18 cellular contexts compared by ENCODE assay signal in the genomic region with DNA sequence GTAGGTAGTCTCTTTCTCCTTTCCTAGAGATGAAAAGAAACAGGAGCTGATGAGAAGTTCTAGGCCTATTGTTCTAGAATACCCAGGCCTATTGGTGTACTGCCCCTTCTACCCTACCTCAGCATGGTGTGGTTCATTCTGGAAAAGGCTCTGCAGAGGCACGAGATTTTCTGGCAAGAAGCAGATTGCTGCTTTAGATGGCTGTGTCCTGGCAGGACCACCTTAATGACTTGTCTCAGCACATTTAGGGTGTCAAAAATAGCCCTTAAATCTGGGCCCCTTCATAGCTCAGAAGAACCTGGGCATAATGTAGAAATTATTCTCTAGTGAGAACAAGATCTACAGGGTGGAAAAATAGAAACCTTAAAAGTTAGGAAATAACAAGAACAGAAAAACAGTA.
A peak's percentile ranks its signal among the peaks of the same experiment; 100 is the strongest.
DNase-seq lines count a peak whose midpoint lies in the region; ATAC-seq lines count a peak whose summit lies in the region.
"Had no signal": no experiment of that assay in that cellular context is flagged by ENCODE, and none has a peak within 500 bp of the region (broad histone marks: within the 10 kb centered on the region; RNA-seq: fewer than 3 reads in every experiment).

No MANE protein-coding gene starts in this region.

- peaks cover 15% of the 10 kb centered on the region for H3K27me3 Mint-ChIP-seq in activated T-cell treated with anti-CD3 and anti-CD28 coated beads, Interleukin-2, amount 50 U/mL, for 24 hours
- H3K27me3 Mint-ChIP-seq in natural killer cell treated with Interleukin-12 subunit alpha and Interleukin-12 subunit beta and Interleukin-15 and Interleukin-18, amount 100 ng/mL, for 72 hours = no peaks in the 10 kb centered on the region
- peaks cover 9% of the 10 kb centered on the region for H3K27me3 Mint-ChIP-seq in activated T-helper 17 cell treated with anti-CD3 and anti-CD28 coated beads, Interleukin-2, amount 50 U/mL, for 72 hours
- H3K27me3 Mint-ChIP-seq: CD8-positive, alpha-beta memory T cell; dendritic cell treated with granulocyte-macrophage colony-stimulating factor and Interleukin-4, amounts not matched to agents 40 ng/mL and 50 ng/mL, for 4 days had no signal

- no peak for DNase-seq in activated T-cell treated with anti-CD3 and anti-CD28 coated beads, Interleukin-2, amount 50 U/mL, for 24 hours
- no peak for DNase-seq in activated T-cell treated with anti-CD3 and anti-CD28 coated beads for 4 hours
- no peak for DNase-seq in natural killer cell treated with Interleukin-12 subunit alpha and Interleukin-12 subunit beta and Interleukin-15 and Interleukin-18, amount 100 ng/mL, for 72 hours (ENCODE audit: low spot score)
- DNase-seq in NCI-H146 (lab: John Stamatoyannopoulos, UW) = no peak
- DNase-seq: activated T-cell treated with anti-CD3 and anti-CD28 coated beads, Interleukin-2, amount 50 U/mL, for 4 hours; CD8-positive, alpha-beta memory T cell; GF-D8; hippocampal formation; left colon; NCI-H2171; SK-N-SH; WERI-Rb-1 had no signal

- H3K27ac Mint-ChIP-seq in activated T-cell treated with anti-CD3 and anti-CD28 coated beads, Interleukin-2, amount 50 U/mL, for 24 hours = peak overlapping the region; percentile 44
- peak overlapping the region; percentile 50 to 75 for H3K27ac Mint-ChIP-seq in natural killer cell treated with Interleukin-12 subunit alpha and Interleukin-12 subunit beta and Interleukin-15 and Interleukin-18, amount 100 ng/mL, for 72 hours
- no peak overlapping the region for H3K27ac Mint-ChIP-seq in activated T-helper 17 cell treated with anti-CD3 and anti-CD28 coated beads, Interleukin-2, amount 50 U/mL, for 72 hours
- H3K27ac Mint-ChIP-seq: CD8-positive, alpha-beta memory T cell had no signal

- peaks cover 6% of the 10 kb centered on the region for H3K9me3 Mint-ChIP-seq in activated T-cell treated with anti-CD3 and anti-CD28 coated beads, Interleukin-2, amount 50 U/mL, for 24 hours
- H3K9me3 Mint-ChIP-seq in natural killer cell treated with Interleukin-12 subunit alpha and Interleukin-12 subunit beta and Interleukin-15 and Interleukin-18, amount 100 ng/mL, for 72 hours = peaks cover 2% of the 10 kb centered on the region
- H3K9me3 Mint-ChIP-seq in activated T-helper 17 cell treated with anti-CD3 and anti-CD28 coated beads, Interleukin-2, amount 50 U/mL, for 72 hours = no peaks in the 10 kb centered on the region

- no peak overlapping the region for H3K4me3 Mint-ChIP-seq in activated T-cell treated with anti-CD3 and anti-CD28 coated beads, Interleukin-2, amount 50 U/mL, for 24 hours
- peak overlapping the region; percentile 58 for H3K4me3 Mint-ChIP-seq in natural killer cell treated with Interleukin-12 subunit alpha and Interleukin-12 subunit beta and Interleukin-15 and Interleukin-18, amount 100 ng/mL, for 72 hours
- no peak overlapping the region for H3K4me3 Mint-ChIP-seq in activated T-helper 17 cell treated with anti-CD3 and anti-CD28 coated beads, Interleukin-2, amount 50 U/mL, for 72 hours
- H3K4me3 Mint-ChIP-seq: activated T-cell treated with anti-CD3 and anti-CD28 coated beads, Interleukin-2, amount 50 U/mL, for 4 hours; CD8-positive, alpha-beta memory T cell; dendritic cell treated with granulocyte-macrophage colony-stimulating factor and Interleukin-4, amounts not matched to agents 40 ng/mL and 50 ng/mL, for 4 days had no signal

- peaks cover 18% of the 10 kb centered on the region for H3K4me1 Mint-ChIP-seq in activated T-cell treated with anti-CD3 and anti-CD28 coated beads, Interleukin-2, amount 50 U/mL, for 24 hours (ENCODE audit: low read depth)
- peaks cover 31 to 34% of the 10 kb centered on the region in 2 donors for H3K4me1 Mint-ChIP-seq in natural killer cell treated with Interleukin-12 subunit alpha and Interleukin-12 subunit beta and Interleukin-15 and Interleukin-18, amount 100 ng/mL, for 72 hours (ENCODE audit: low read depth in 2 of 2)
- H3K4me1 Mint-ChIP-seq in activated T-helper 17 cell treated with anti-CD3 and anti-CD28 coated beads, Interleukin-2, amount 50 U/mL, for 72 hours = no peaks in the 10 kb centered on the region

- ATAC-seq in HG02623 (IDR thresholded peaks at IDR 0.05; ENCODE audit: unreplicated experiment) = peak; percentile 19
- ATAC-seq in HG03565 (IDR thresholded peaks at IDR 0.05; ENCODE audit: unreplicated experiment) = peak; percentile 5
- ATAC-seq in natural killer cell treated with Interleukin-12 subunit alpha and Interleukin-12 subunit beta and Interleukin-15 and Interleukin-18, amount 100 ng/mL, for 72 hours = peak in 1 of 2 donors; percentile 8
- ATAC-seq in GM21447 (IDR thresholded peaks at IDR 0.05; ENCODE audit: unreplicated experiment) = no peak
- ATAC-seq in activated T-helper 17 cell treated with anti-CD3 and anti-CD28 coated beads, Interleukin-2, amount 50 U/mL, for 72 hours (replicated peaks) = no peak
- ATAC-seq: A549 had no signal

- H3K36me3 Mint-ChIP-seq in activated T-cell treated with anti-CD3 and anti-CD28 coated beads, Interleukin-2, amount 50 U/mL, for 24 hours (ENCODE audit: low read depth) = peaks cover 1% of the 10 kb centered on the region
- peaks cover 20% of the 10 kb centered on the region for H3K36me3 Mint-ChIP-seq in natural killer cell treated with Interleukin-12 subunit alpha and Interleukin-12 subunit beta and Interleukin-15 and Interleukin-18, amount 100 ng/mL, for 72 hours
- H3K36me3 Mint-ChIP-seq in activated T-helper 17 cell treated with anti-CD3 and anti-CD28 coated beads, Interleukin-2, amount 50 U/mL, for 72 hours (ENCODE audit: low read depth) = no peaks in the 10 kb centered on the region

Comparison
In these comparisons a context has a peak if more than half of its experiments do, and no peak if none do; other contexts are left out.
1. ATAC-seq: peak in HG02623 (single experiment) and HG03565 (single experiment); none in GM21447 (single experiment) and activated T-helper 17 cell treated with anti-CD3 and anti-CD28 coated beads, Interleukin-2, amount 50 U/mL, for 72 hours (single experiment).